29 cellular contexts compared by ENCODE assay signal in genomic region chr12:101108130-101108529, GRCh38.
A peak's percentile ranks its signal among the peaks of the same experiment; 100 is the strongest.
DNase-seq lines count a peak whose midpoint lies in the region; ATAC-seq and TF ChIP-seq lines count a peak whose summit lies in the region.
"Had no signal": no experiment of that assay in that cellular context is flagged by ENCODE, and none has a peak within 500 bp of the region (broad histone marks: within the 10 kb centered on the region; RNA-seq: fewer than 3 reads in every experiment).

No MANE protein-coding gene starts in this region.

- no peak for TF ChIP-seq POLR2A in upper lobe of left lung (IDR thresholded peaks at IDR 0.05)

- peaks cover 0 to 8% (median 4%) of the 10 kb centered on the region in 7 donors for H3K9me3 Mint-ChIP-seq in CD14-positive monocyte
- H3K9me3 Mint-ChIP-seq: activated B cell treated with CpG ODN at 0.5 μM for 24 hours; activated T-cell treated with anti-CD3 and anti-CD28 coated beads, Interleukin-2, amount 50 U/mL, for 4 hours; stimulated activated effector memory CD8-positive, alpha-beta T cell treated with anti-CD3 and anti-CD28 coated beads, Interleukin-12 subunit alpha, Interleukin-12 subunit beta, amount 100 ng/mL, for 72 hours had no signal

- WGBS in upper lobe of left lung, 2 donors = 89% methylated on average over 5 of the region's 5 CpGs

- H3K27me3 Mint-ChIP-seq in CD14-positive monocyte (ENCODE audit: low read depth in 3 of 3) = peaks cover 0 to 2% (median 0%) of the 10 kb centered on the region in 3 donors
- H3K27me3 Mint-ChIP-seq: activated B cell treated with CpG ODN at 0.5 μM for 24 hours; CD4-positive, CD25-positive, alpha-beta regulatory T cell had no signal

- no peaks in the 10 kb centered on the region for H3K36me3 ChIP-seq in WERI-Rb-1
- H3K36me3 ChIP-seq in upper lobe of left lung = no peaks in the 10 kb centered on the region
- H3K36me3 ChIP-seq: ovary, SJSA1, transverse colon had no signal

- TF ChIP-seq CTCF in WERI-Rb-1 (IDR thresholded peaks at IDR 0.05; ENCODE audit: low read depth, low read length) (peak; percentile 53), upper lobe of left lung (IDR thresholded peaks at IDR 0.05) (no peak), CD14-positive monocyte (IDR thresholded peaks at IDR 0.05) (no peak)

- H3K27me3 ChIP-seq in WERI-Rb-1 (ENCODE audit: insufficient read depth, low read depth, severe bottlenecking) (no peaks in the 10 kb centered on the region), upper lobe of left lung (no peaks in the 10 kb centered on the region)
- H3K27me3 ChIP-seq: ovary, SJSA1, transverse colon had no signal

- H3K4me3 Mint-ChIP-seq in CD14-positive monocyte = no peak overlapping the region
- H3K4me3 Mint-ChIP-seq: activated B cell treated with CpG ODN at 0.5 μM for 24 hours; activated T-cell treated with anti-CD3 and anti-CD28 coated beads, Interleukin-2, amount 50 U/mL, for 4 hours; CD4-positive, CD25-positive, alpha-beta regulatory T cell; nephron; stimulated activated effector memory CD8-positive, alpha-beta T cell treated with anti-CD3 and anti-CD28 coated beads, Interleukin-12 subunit alpha, Interleukin-12 subunit beta, amount 100 ng/mL, for 72 hours had no signal

- H3K4me1 ChIP-seq in upper lobe of left lung = no peaks in the 10 kb centered on the region
- H3K4me1 ChIP-seq: SJSA1, transverse colon had no signal

- H3K4me3 ChIP-seq in WERI-Rb-1 (ENCODE audit: low read depth, low read length) (no peak overlapping the region), upper lobe of left lung (no peak overlapping the region)
- H3K4me3 ChIP-seq: coronary artery, ovary, SJSA1, transverse colon had no signal

- H3K27ac ChIP-seq in WERI-Rb-1 (no peak overlapping the region), caudate nucleus (ENCODE audit: low read depth, low read length) (no peak overlapping the region), upper lobe of left lung (no peak overlapping the region)
- H3K27ac ChIP-seq: coronary artery, epithelial cell of prostate, HL-60, ovary, RWPE1, SJSA1, transverse colon had no signal

- H3K36me3 Mint-ChIP-seq in CD14-positive monocyte = no peaks in the 10 kb centered on the region
- H3K36me3 Mint-ChIP-seq: CD4-positive, CD25-positive, alpha-beta regulatory T cell; stimulated activated effector memory CD8-positive, alpha-beta T cell treated with anti-CD3 and anti-CD28 coated beads, Interleukin-12 subunit alpha, Interleukin-12 subunit beta, amount 100 ng/mL, for 72 hours had no signal

- no peak for TF ChIP-seq EP300 in upper lobe of left lung (IDR thresholded peaks at IDR 0.05)

- intact Hi-C loops in CD14-positive monocyte (cut with micrococcal nuclease) = no loop called here

- peak; percentile 11 for DNase-seq in NCI-H748 (lab: John Stamatoyannopoulos, UW; ENCODE audit: unreplicated experiment)
- DNase-seq in NCI-H748 treated with DMSO at 0.1 percent for 48 hours (lab: John Stamatoyannopoulos, UW) = no peak
- peak; percentile 8 for DNase-seq in NAMALWA (ENCODE audit: low spot score)
- no peak for DNase-seq in WERI-Rb-1
- DNase-seq in NCI-H2227 (lab: John Stamatoyannopoulos, UW; ENCODE audit: unreplicated experiment) = no peak
- no peak for DNase-seq in caudate nucleus (lab: John Stamatoyannopoulos, UW)
- DNase-seq in upper lobe of left lung = no peak
- no peak for DNase-seq in CD14-positive monocyte (ENCODE audit: low spot score)
- DNase-seq: activated B cell treated with CpG ODN at 0.5 μM for 24 hours; activated CD4-positive, alpha-beta T cell treated with anti-CD3 and anti-CD28 coated beads, Interleukin-2, amount 50 U/mL, for 1 hour; activated gamma-delta T cell treated with Interleukin-2 at 50 U/mL for 16 hours; activated T-cell treated with anti-CD3 and anti-CD28 coated beads, Interleukin-2, amount 50 U/mL, for 4 hours; Calu3; CD4-positive, CD25-positive, alpha-beta regulatory T cell; effector CD8-positive, alpha-beta T cell; mammary epithelial cell; NCI-H1092; NCI-H1694; NCI-H2171 treated with DMSO at 0.1 percent for 48 hours; NCI-H526; ovary; transverse colon had no signal

- H3K9me3 ChIP-seq in WERI-Rb-1 (ENCODE audit: severe bottlenecking) (no peaks in the 10 kb centered on the region), upper lobe of left lung (no peaks in the 10 kb centered on the region)
- H3K9me3 ChIP-seq: ovary, SJSA1, transverse colon had no signal

- H3K4me1 Mint-ChIP-seq in CD14-positive monocyte = no peaks in the 10 kb centered on the region
- H3K4me1 Mint-ChIP-seq: activated B cell treated with CpG ODN at 0.5 μM for 24 hours; CD4-positive, CD25-positive, alpha-beta regulatory T cell; nephron; stimulated activated effector memory CD8-positive, alpha-beta T cell treated with anti-CD3 and anti-CD28 coated beads, Interleukin-12 subunit alpha, Interleukin-12 subunit beta, amount 100 ng/mL, for 72 hours had no signal

- no peak overlapping the region for H3K27ac Mint-ChIP-seq in CD14-positive monocyte
- H3K27ac Mint-ChIP-seq: activated B cell treated with CpG ODN at 0.5 μM for 24 hours; CD4-positive, CD25-positive, alpha-beta regulatory T cell; nephron; stimulated activated effector memory CD8-positive, alpha-beta T cell treated with anti-CD3 and anti-CD28 coated beads, Interleukin-12 subunit alpha, Interleukin-12 subunit beta, amount 100 ng/mL, for 72 hours had no signal

- ATAC-seq in upper lobe of left lung (ENCODE audit: low FRiP score in 2 of 2) = no peak
- ATAC-seq: activated T-cell treated with anti-CD3 and anti-CD28 coated beads, Interleukin-2, amount 50 U/mL, for 4 hours; stimulated activated effector memory CD8-positive, alpha-beta T cell treated with anti-CD3 and anti-CD28 coated beads, Interleukin-12 subunit alpha, Interleukin-12 subunit beta, amount 100 ng/mL, for 72 hours had no signal

Comparison
In these comparisons a context has a peak if more than half of its experiments do, and no peak if none do; other contexts are left out.
1. DNase-seq: peak in NCI-H748 (single experiment) and NAMALWA (single experiment); none in NCI-H748 treated with DMSO at 0.1 percent for 48 hours (single experiment), WERI-Rb-1 (single experiment), NCI-H2227 (single experiment), caudate nucleus (0 of 61), upper lobe of left lung (0 of 2) and CD14-positive monocyte (single experiment).